In the genomic region with DNA sequence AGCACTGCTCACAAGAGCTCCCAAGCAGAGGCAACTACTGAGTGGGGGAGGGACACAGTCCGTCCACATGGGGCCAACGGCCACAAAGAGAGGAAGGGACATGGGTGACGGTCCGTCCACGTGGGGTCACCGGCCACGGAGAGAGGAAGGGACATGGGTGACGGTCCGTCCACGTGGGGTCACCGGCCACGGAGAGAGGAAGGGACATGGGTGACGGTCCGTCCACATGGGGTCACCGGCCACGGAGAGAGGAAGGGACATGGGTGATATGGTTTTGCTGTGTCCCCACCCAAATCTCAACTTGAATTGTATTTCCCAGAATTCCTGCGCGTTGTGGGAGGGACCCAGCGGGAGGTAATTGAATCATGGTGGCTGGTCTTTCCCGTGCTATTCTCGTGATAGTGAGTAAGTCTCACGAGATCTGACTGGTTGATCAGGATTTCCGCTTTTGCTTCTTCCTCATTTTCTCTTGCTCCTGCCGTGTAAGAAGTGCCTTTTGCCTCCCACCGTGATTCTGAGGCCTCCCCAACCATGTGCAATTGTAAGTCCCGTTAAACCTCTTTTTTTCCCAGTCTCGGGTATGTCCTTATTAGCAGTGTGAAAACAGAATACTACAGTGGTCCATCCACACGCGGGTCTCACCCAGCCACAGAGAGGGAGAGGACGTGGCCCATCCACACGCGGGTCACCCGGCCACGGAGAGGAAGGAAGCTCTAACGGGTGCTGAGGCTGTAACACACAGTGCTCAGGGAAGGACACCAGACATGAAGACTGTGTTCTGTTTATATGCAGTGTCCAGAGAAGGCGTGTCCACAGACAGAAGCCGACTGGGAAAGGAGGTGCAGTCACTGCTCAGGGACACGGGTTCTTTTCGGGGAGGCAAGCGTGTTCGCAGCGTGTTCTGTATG, we compare ENCODE assay signal across 9 cellular contexts. TPM values are rescaled to one million over a fixed set of nuclear protein-coding genes. Genes with fewer than 3 reads are reported as not detected.
DNase-seq lines count a peak whose midpoint lies in the region; TF ChIP-seq lines count a peak whose summit lies in the region.
"Had no signal": no experiment of that assay in that cellular context is flagged by ENCODE, and none has a peak within 500 bp of the region (broad histone marks: within the 10 kb centered on the region; RNA-seq: fewer than 3 reads in every experiment).

No MANE protein-coding gene starts in this region.

- CTCF ChIA-PET in CD4-positive, alpha-beta memory T cell (lab: Charles Lee; ENCODE audit: partially characterized antibody), result interaction anchor here (0.6 to 1.2 kb wide), 2 partner anchors 89 to 411 kb away, joined by 3 read pairs; no protein-coding TSS in a partner anchor

- H3K4me3 ChIP-seq in CD4-positive, alpha-beta memory T cell (ENCODE audit: low read length in 2 of 2), result peak overlapping the region; percentile 33 to 34
- H3K4me3 ChIP-seq in mononuclear cell (ENCODE audit: low read length) (peak overlapping the region; percentile 29), MM.1S (ENCODE audit: low read length) (no peak overlapping the region), testis (no peak overlapping the region), vagina (no peak overlapping the region)

- H3K4me1 Mint-ChIP-seq in CD4-positive, alpha-beta memory T cell, result peaks cover 14 to 27% (median 20%) of the 10 kb centered on the region in 4 donors
- H3K4me1 Mint-ChIP-seq in activated T-cell treated with anti-CD3 and anti-CD28 coated beads, Interleukin-2, amount 50 U/mL, for 24 hours (ENCODE audit: low read depth), result peaks cover 21% of the 10 kb centered on the region

- peak in 4 of 5 donors; percentile 12 to 30 (median 20) for DNase-seq in CD4-positive, alpha-beta memory T cell
- DNase-seq in KBM-7, result peak; percentile 94
- DNase-seq in activated T-cell treated with anti-CD3 and anti-CD28 coated beads, Interleukin-2, amount 50 U/mL, for 24 hours, result peak; percentile 58
- DNase-seq in MM.1S, result no peak
- no peak for DNase-seq in testis
- DNase-seq in vagina (ENCODE audit: extremely low spot score in 2 of 2), result no peak
- DNase-seq in nucleus accumbens (lab: John Stamatoyannopoulos, UW), result no peak

- TF ChIP-seq CTCF in MM.1S (IDR thresholded peaks at IDR 0.05; ENCODE audit: low read length), result no peak
- no peak for TF ChIP-seq CTCF in testis (IDR thresholded peaks at IDR 0.05)
- no peak for TF ChIP-seq CTCF in vagina (IDR thresholded peaks at IDR 0.05)

- H3K9me3 Mint-ChIP-seq in CD4-positive, alpha-beta memory T cell, result peaks cover 0 to 3% (median 0%) of the 10 kb centered on the region in 8 donors
- H3K9me3 Mint-ChIP-seq in activated T-cell treated with anti-CD3 and anti-CD28 coated beads, Interleukin-2, amount 50 U/mL, for 24 hours, result no peaks in the 10 kb centered on the region

- peaks cover 31% of the 10 kb centered on the region for H3F3A ChIP-seq in MM.1S (ENCODE audit: insufficient read depth, low read length)

- H3K79me2 ChIP-seq in MM.1S (ENCODE audit: low read length), result no peaks in the 10 kb centered on the region

- no peaks in the 10 kb centered on the region for H4K20me1 ChIP-seq in MM.1S (ENCODE audit: insufficient read depth, low read length)

- H3K36me3 Mint-ChIP-seq in CD4-positive, alpha-beta memory T cell, result peaks cover 0 to 2% of the 10 kb centered on the region in 2 donors
- H3K36me3 Mint-ChIP-seq in activated T-cell treated with anti-CD3 and anti-CD28 coated beads, Interleukin-2, amount 50 U/mL, for 24 hours (ENCODE audit: low read depth), result peaks cover 24% of the 10 kb centered on the region

- TF ChIP-seq POLR2A in testis (IDR thresholded peaks at IDR 0.05), result no peak
- no peak for TF ChIP-seq POLR2A in vagina (IDR thresholded peaks at IDR 0.05)

- H2AFZ ChIP-seq in MM.1S (ENCODE audit: low read length), result no peak overlapping the region

- POLR2A ChIA-PET in CD4-positive, alpha-beta memory T cell (lab: Charles Lee; ENCODE audit: partially characterized antibody), result no interaction called here

- H3K4me2 ChIP-seq in MM.1S (ENCODE audit: low read depth, low read length), result no peak overlapping the region
- H3K4me2 ChIP-seq: KMS-11 had no signal

- H3K4me3 Mint-ChIP-seq in CD4-positive, alpha-beta memory T cell, result peak overlapping the region; percentile 83 to 94 (median 87)
- H3K4me3 Mint-ChIP-seq in activated T-cell treated with anti-CD3 and anti-CD28 coated beads, Interleukin-2, amount 50 U/mL, for 24 hours, result peak overlapping the region; percentile 87

- H3K9me2 ChIP-seq in MM.1S (replicated peaks; ENCODE audit: insufficient read depth, low read length), result no peaks in the 10 kb centered on the region

- H3K4me1 ChIP-seq in CD4-positive, alpha-beta memory T cell (ENCODE audit: insufficient read depth, low read length), result peaks cover 15% of the 10 kb centered on the region
- H3K4me1 ChIP-seq in mononuclear cell (ENCODE audit: insufficient read depth, low read length) (peaks cover 12% of the 10 kb centered on the region), MM.1S (ENCODE audit: low read length) (peaks cover 9% of the 10 kb centered on the region), testis (peaks cover 45% of the 10 kb centered on the region), vagina (peaks cover 40% of the 10 kb centered on the region)

- WGBS in testis, 2 donors, result 74 to 80% methylated on average over 42 of the region's 42 CpGs

- H3K9ac ChIP-seq in MM.1S (ENCODE audit: low read length), result no peak overlapping the region
- H3K9ac ChIP-seq: KMS-11 had no signal

- intact Hi-C loops in CD4-positive, alpha-beta memory T cell (cut with micrococcal nuclease), result loop anchor here (2.0 to 5.0 kb wide), 4 partner anchors 31 to 419 kb away; partner anchors contain the start of genes CDC16 and RASA3
- intact Hi-C loops in testis (cut with DNase I; ENCODE audit: low total_unique reads), result loop anchor here (5.0 kb wide), 1 partner anchor 122 kb away; no protein-coding TSS in a partner anchor
- intact Hi-C loops in vagina (cut with DNase I), result no loop called here

- in situ Hi-C loops in KBM-7 (cut with MboI; ENCODE audit: low pct_unique_long_range_greater_than_20kb, low sequenced_read_pairs), result no loop called here

- H3K27ac Mint-ChIP-seq in CD4-positive, alpha-beta memory T cell, result peak overlapping the region; percentile 2 to 84 (median 66)
- H3K27ac Mint-ChIP-seq in activated T-cell treated with anti-CD3 and anti-CD28 coated beads, Interleukin-2, amount 50 U/mL, for 24 hours, result peak overlapping the region; percentile 88

- H3K27me3 Mint-ChIP-seq in CD4-positive, alpha-beta memory T cell, result peaks cover 1 to 2% of the 10 kb centered on the region in 2 donors
- H3K27me3 Mint-ChIP-seq in activated T-cell treated with anti-CD3 and anti-CD28 coated beads, Interleukin-2, amount 50 U/mL, for 24 hours, result no peaks in the 10 kb centered on the region

- no peaks in the 10 kb centered on the region for H3K27me3 ChIP-seq in CD4-positive, alpha-beta memory T cell (ENCODE audit: insufficient read depth, low read length)
- H3K27me3 ChIP-seq in mononuclear cell (ENCODE audit: insufficient read depth, low read length), result no peaks in the 10 kb centered on the region
- no peaks in the 10 kb centered on the region for H3K27me3 ChIP-seq in MM.1S (replicated peaks; ENCODE audit: insufficient read depth, low read length)
- H3K27me3 ChIP-seq in testis, result no peaks in the 10 kb centered on the region
- H3K27me3 ChIP-seq in vagina, result no peaks in the 10 kb centered on the region

- H3K36me3 ChIP-seq in CD4-positive, alpha-beta memory T cell (ENCODE audit: insufficient read depth, low read length), result no peaks in the 10 kb centered on the region
- H3K36me3 ChIP-seq in MM.1S (replicated peaks; ENCODE audit: insufficient read depth, low read length), result no peaks in the 10 kb centered on the region
- no peaks in the 10 kb centered on the region for H3K36me3 ChIP-seq in testis (ENCODE audit: low read depth, missing control alignments)
- H3K36me3 ChIP-seq in vagina, result no peaks in the 10 kb centered on the region

- no peak overlapping the region for H3K27ac ChIP-seq in CD4-positive, alpha-beta memory T cell (ENCODE audit: low read depth, low read length)
- no peak overlapping the region for H3K27ac ChIP-seq in MM.1S (ENCODE audit: low read length)
- no peak overlapping the region for H3K27ac ChIP-seq in testis
- H3K27ac ChIP-seq in vagina, result no peak overlapping the region
- H3K27ac ChIP-seq: KMS-11 had no signal

- no peaks in the 10 kb centered on the region for H3K9me3 ChIP-seq in CD4-positive, alpha-beta memory T cell (ENCODE audit: control insufficient read depth in 1 of 2, low read length in 2 of 2)
- H3K9me3 ChIP-seq in mononuclear cell (ENCODE audit: low read depth, low read length), result no peaks in the 10 kb centered on the region
- no peaks in the 10 kb centered on the region for H3K9me3 ChIP-seq in MM.1S (replicated peaks; ENCODE audit: insufficient read depth, low read length)
- no peaks in the 10 kb centered on the region for H3K9me3 ChIP-seq in testis
- H3K9me3 ChIP-seq in vagina, result no peaks in the 10 kb centered on the region

RNA-seq across cellular contexts. Expression of gene GAS6, which starts 48.5 kb away (rescaled TPM):
- 10 to 100 TPM; 16.5 to 17.2 TPM for total RNA-seq in CD4-positive, alpha-beta memory T cell
- polyA plus RNA-seq in CD4-positive, alpha-beta memory T cell, result 1 to 10 TPM in 1 of 2 donors, under 1 TPM in 1; 0.39 to 1.1 TPM
- total RNA-seq in mononuclear cell (3.3 TPM), testis (100 to 1,000 TPM; 416 to 575 TPM), vagina (215 TPM)
- 193 TPM for polyA plus RNA-seq in testis (ENCODE audit: insufficient read depth, low read depth, low replicate concordance)

RNA-seq across cellular contexts. Expression of gene TMEM255B, which starts 56.4 kb away (rescaled TPM):
- under 1 TPM; 0.90 to 1.00 TPM for total RNA-seq in CD4-positive, alpha-beta memory T cell
- under 1 TPM in 1 of 2 donors, not detected in 1; 0.07 TPM for polyA plus RNA-seq in CD4-positive, alpha-beta memory T cell
- 0.84 TPM for total RNA-seq in mononuclear cell
- total RNA-seq in testis, result 10 to 100 TPM in 1 of 2 donors, 1 to 10 TPM in 1; 6.9 to 10.9 TPM
- polyA plus RNA-seq in testis (ENCODE audit: insufficient read depth, low read depth, low replicate concordance), result 7.5 TPM
- 6.4 TPM for total RNA-seq in vagina

Comparison
In these comparisons a context has a peak if more than half of its experiments do, and no peak if none do; other contexts are left out.
1. DNase-seq: peak in CD4-positive, alpha-beta memory T cell (4 of 5), KBM-7 (single experiment) and activated T-cell treated with anti-CD3 and anti-CD28 coated beads, Interleukin-2, amount 50 U/mL, for 24 hours (single experiment); none in MM.1S (single experiment), testis (single experiment), vagina (0 of 2) and nucleus accumbens (0 of 56).
2. H3K4me3 ChIP-seq: peak in CD4-positive, alpha-beta memory T cell (2 of 2) and mononuclear cell (single experiment); none in MM.1S (single experiment), testis (0 of 2) and vagina (0 of 2).
3. RNA of gene GAS6, which starts 48.5 kb away (total RNA-seq): 416 to 575 TPM in testis and 215 TPM in vagina (single experiment); 16.5 to 17.2 TPM in CD4-positive, alpha-beta memory T cell and 3.3 TPM in mononuclear cell (single experiment); every median in the first group is over 10 times any median in the second.